Comparison of ENCODE assay signal across 8 cellular contexts in genomic region chr17:49191917-49192741, GRCh38. TPM values are rescaled to one million over a fixed set of nuclear protein-coding genes. Genes with fewer than 3 reads are reported as not detected.
DNase-seq lines count a peak whose midpoint lies in the region; ATAC-seq and TF ChIP-seq lines count a peak whose summit lies in the region.

No MANE protein-coding gene starts in this region.

- POLR2A ChIA-PET in Panc1 (lab: Charles Lee): interaction anchor here (0.5 to 1.1 kb wide), 2 partner anchors 11 to 38 kb away, joined by 13 read pairs; no protein-coding TSS in a partner anchor

- H3K4me1 Mint-ChIP-seq in activated T-cell treated with anti-CD3 and anti-CD28 coated beads, Interleukin-2, amount 50 U/mL, for 72 hours (ENCODE audit: low read depth): peaks cover 53% of the 10 kb centered on the region
- H3K4me1 Mint-ChIP-seq in naive B cell: peaks cover 28 to 38% (median 33%) of the 10 kb centered on the region in 3 donors
- peaks cover 46% of the 10 kb centered on the region for H3K4me1 Mint-ChIP-seq in stimulated activated memory B cell treated with anti-CD40 and anti-IgM and Interleukin-4, amounts not matched to agents 10 μg/mL and 1 μg/mL and 100 μg/mL, for 72 hours

- H3K4me1 ChIP-seq in KMS-11 (ENCODE audit: low read depth, poor library complexity, severe bottlenecking) (peaks cover 10% of the 10 kb centered on the region), Panc1 (ENCODE audit: control insufficient read depth, insufficient read depth, low read length) (peaks cover 14% of the 10 kb centered on the region)

- H3K9ac ChIP-seq in KMS-11: peak overlapping the region; percentile 99

- H3K4me3 Mint-ChIP-seq in activated T-cell treated with anti-CD3 and anti-CD28 coated beads, Interleukin-2, amount 50 U/mL, for 72 hours: peak overlapping the region; percentile 93 to 98
- H3K4me3 Mint-ChIP-seq in naive B cell: peak overlapping the region; percentile 78 to 98 (median 94)
- H3K4me3 Mint-ChIP-seq in stimulated activated memory B cell treated with anti-CD40 and anti-IgM and Interleukin-4, amounts not matched to agents 10 μg/mL and 1 μg/mL and 100 μg/mL, for 72 hours: peak overlapping the region; percentile 87

- no TSS peak for BruUV-seq in Panc1 (replicated peaks; lab: Mats Ljungman, UMichigan)

- no peaks in the 10 kb centered on the region for H3K36me3 Mint-ChIP-seq in activated T-cell treated with anti-CD3 and anti-CD28 coated beads, Interleukin-2, amount 50 U/mL, for 72 hours (ENCODE audit: insufficient read depth in 2 of 2)
- H3K36me3 Mint-ChIP-seq in naive B cell: no peaks in the 10 kb centered on the region
- H3K36me3 Mint-ChIP-seq in stimulated activated memory B cell treated with anti-CD40 and anti-IgM and Interleukin-4, amounts not matched to agents 10 μg/mL and 1 μg/mL and 100 μg/mL, for 72 hours: no peaks in the 10 kb centered on the region

- H3K36me3 ChIP-seq in KMS-11 (ENCODE audit: insufficient read depth) (no peaks in the 10 kb centered on the region), Panc1 (ENCODE audit: control insufficient read depth, insufficient read depth, low read length) (no peaks in the 10 kb centered on the region)

- H3K4me3 ChIP-seq in KMS-11 (IDR thresholded peaks at IDR 0.05; ENCODE audit: insufficient read depth, low read depth, low read length): no peak overlapping the region
- peak overlapping the region; percentile 69 to 82 for H3K4me3 ChIP-seq in Panc1 (ENCODE audit: low read depth in 2 of 2, low read length in 2 of 2)

- ATAC-seq in GM21825 (IDR thresholded peaks at IDR 0.05; ENCODE audit: unreplicated experiment): peak; percentile 40
- peak; percentile 87 for ATAC-seq in Panc1
- ATAC-seq in activated T-cell treated with anti-CD3 and anti-CD28 coated beads, Interleukin-2, amount 50 U/mL, for 72 hours (replicated peaks in 1 of 2): peak; percentile 42 to 72
- ATAC-seq in naive B cell (ENCODE audit: low read depth in 2 of 2): peak; percentile 51 to 52
- ATAC-seq in stimulated activated memory B cell treated with anti-CD40 and anti-IgM and Interleukin-4, amounts not matched to agents 10 μg/mL and 1 μg/mL and 100 μg/mL, for 72 hours: peak; percentile 78

- H3K79me2 ChIP-seq in KMS-11 (ENCODE audit: insufficient read depth, low read depth): no peaks in the 10 kb centered on the region

- no peaks in the 10 kb centered on the region for H3K9me3 Mint-ChIP-seq in activated T-cell treated with anti-CD3 and anti-CD28 coated beads, Interleukin-2, amount 50 U/mL, for 72 hours
- H3K9me3 Mint-ChIP-seq in naive B cell: peaks cover 0 to 4% (median 0%) of the 10 kb centered on the region in 7 donors
- no peaks in the 10 kb centered on the region for H3K9me3 Mint-ChIP-seq in stimulated activated memory B cell treated with anti-CD40 and anti-IgM and Interleukin-4, amounts not matched to agents 10 μg/mL and 1 μg/mL and 100 μg/mL, for 72 hours

- H2AFZ ChIP-seq in KMS-11 (ENCODE audit: low read depth): peak overlapping the region; percentile 68

- H3K27ac Mint-ChIP-seq in activated T-cell treated with anti-CD3 and anti-CD28 coated beads, Interleukin-2, amount 50 U/mL, for 72 hours: peak overlapping the region; percentile 99
- H3K27ac Mint-ChIP-seq in naive B cell: peak overlapping the region; percentile 93 to 100 (median 98)
- H3K27ac Mint-ChIP-seq in stimulated activated memory B cell treated with anti-CD40 and anti-IgM and Interleukin-4, amounts not matched to agents 10 μg/mL and 1 μg/mL and 100 μg/mL, for 72 hours: peak overlapping the region; percentile 99

- CTCF ChIA-PET in Panc1 (lab: Charles Lee): interaction anchor here (0.5 to 0.7 kb wide), 4 partner anchors 29 to 369 kb away, joined by 3 to 4 read pairs (median 4); no protein-coding TSS in a partner anchor

- in situ Hi-C loops in Panc1 (cut with HindIII; ENCODE audit: low pct_unique_long_range_greater_than_20kb, low sequenced_read_pairs): no loop called here

- H4K20me1 ChIP-seq in KMS-11 (ENCODE audit: insufficient read depth): no peaks in the 10 kb centered on the region

- TF ChIP-seq CTCF in KMS-11 (conservative IDR thresholded peaks at IDR 0.05; ENCODE audit: low read depth, low read length) (peak; percentile 60), Panc1 (IDR thresholded peaks at IDR 0.05) (no peak; the same call in 1 of the 2 replicates)

- peak overlapping the region; percentile 70; the same call in 1 of the 2 replicates for H3K4me2 ChIP-seq in KMS-11

- H3K27ac ChIP-seq in KMS-11: peak overlapping the region; percentile 99
- peak overlapping the region; percentile 97 for H3K27ac ChIP-seq in Panc1 (ENCODE audit: low read length)

- peak; percentile 92 for DNase-seq in DMS79 treated with DMSO at 0.1 percent for 48 hours (lab: John Stamatoyannopoulos, UW)
- peak; percentile 90 for DNase-seq in Panc1 (ENCODE audit: low read depth, low spot score)
- peak; percentile 84 to 94 for DNase-seq in activated T-cell treated with anti-CD3 and anti-CD28 coated beads, Interleukin-2, amount 50 U/mL, for 72 hours
- peak; percentile 81 for DNase-seq in fibroblast of gingiva (ENCODE audit: low read depth)
- DNase-seq in naive B cell: peak; percentile 91

- intact Hi-C loops in Panc1 (cut with micrococcal nuclease; ENCODE audit: unreplicated experiment): no loop called here

- H3K27me3 ChIP-seq in KMS-11 (ENCODE audit: insufficient read depth, low read depth) (no peaks in the 10 kb centered on the region), Panc1 (ENCODE audit: control insufficient read depth, insufficient read depth, low read length) (no peaks in the 10 kb centered on the region)

- H3K27me3 Mint-ChIP-seq in activated T-cell treated with anti-CD3 and anti-CD28 coated beads, Interleukin-2, amount 50 U/mL, for 72 hours (ENCODE audit: low read depth): no peaks in the 10 kb centered on the region
- no peaks in the 10 kb centered on the region for H3K27me3 Mint-ChIP-seq in naive B cell
- H3K27me3 Mint-ChIP-seq in stimulated activated memory B cell treated with anti-CD40 and anti-IgM and Interleukin-4, amounts not matched to agents 10 μg/mL and 1 μg/mL and 100 μg/mL, for 72 hours: no peaks in the 10 kb centered on the region

- H3K9me3 ChIP-seq in Panc1 (ENCODE audit: control insufficient read depth, insufficient read depth, low read depth, low read length): no peaks in the 10 kb centered on the region

RNA-seq across cellular contexts. Expression of gene GNGT2, which starts 18.2 kb away (rescaled TPM):
- total RNA-seq in Panc1 (2021; ENCODE audit: unreplicated experiment): not detected
- not detected for polyA plus RNA-seq in Panc1 (2012; ENCODE audit: insufficient read length)
- 10 to 100 TPM; 24.6 to 27.5 TPM for total RNA-seq in activated T-cell treated with anti-CD3 and anti-CD28 coated beads, Interleukin-2, amount 50 U/mL, for 72 hours
- 10 to 100 TPM in 3 of 6 donors, 1 to 10 TPM in 3; 4.5 to 16.0 (median 11.3) TPM for polyA plus RNA-seq in naive B cell (ENCODE audit: low read depth in 6 of 6)

RNA-seq across cellular contexts. Expression of gene ABI3, which starts 18.4 kb away (rescaled TPM):
- total RNA-seq in Panc1 (2021; ENCODE audit: unreplicated experiment): not detected
- not detected for polyA plus RNA-seq in Panc1 (2012; ENCODE audit: insufficient read length)
- 10 to 100 TPM; 27.9 to 32.4 TPM for total RNA-seq in activated T-cell treated with anti-CD3 and anti-CD28 coated beads, Interleukin-2, amount 50 U/mL, for 72 hours
- 10 to 100 TPM in 4 of 6 donors, 1 to 10 TPM in 2; 8.1 to 28.4 (median 18.0) TPM for polyA plus RNA-seq in naive B cell (ENCODE audit: low read depth in 6 of 6)

RNA-seq across cellular contexts. Expression of gene PHOSPHO1, which starts 38.5 kb away (rescaled TPM):
- 0.54 TPM for total RNA-seq in Panc1 (2021; ENCODE audit: unreplicated experiment)
- 0.34 TPM for polyA plus RNA-seq in Panc1 (2012; ENCODE audit: insufficient read length)
- under 1 TPM in 1 of 2 donors, not detected in 1; 0.29 TPM for total RNA-seq in activated T-cell treated with anti-CD3 and anti-CD28 coated beads, Interleukin-2, amount 50 U/mL, for 72 hours
- polyA plus RNA-seq in naive B cell (ENCODE audit: low read depth in 6 of 6): under 1 TPM in 4 of 6 donors, not detected in 2; 0.25 to 0.58 (median 0.31) TPM

RNA-seq across cellular contexts. Expression of gene B4GALNT2, which starts 59.6 kb away (rescaled TPM):
- total RNA-seq in Panc1 (2021; ENCODE audit: unreplicated experiment): not detected
- polyA plus RNA-seq in Panc1 (2012; ENCODE audit: insufficient read length): 0.05 TPM
- not detected for total RNA-seq in activated T-cell treated with anti-CD3 and anti-CD28 coated beads, Interleukin-2, amount 50 U/mL, for 72 hours
- polyA plus RNA-seq in naive B cell (ENCODE audit: low read depth in 6 of 6): not detected

Comparison
In these comparisons a context has a peak if more than half of its experiments do, and no peak if none do; other contexts are left out.
1. RNA of gene GNGT2, which starts 18.2 kb away (total RNA-seq): 24.6 to 27.5 TPM in activated T-cell treated with anti-CD3 and anti-CD28 coated beads, Interleukin-2, amount 50 U/mL, for 72 hours; not detected in Panc1 (single experiment); every median in the first group is over 10 times any median in the second.
2. RNA of gene ABI3, which starts 18.4 kb away (total RNA-seq): 27.9 to 32.4 TPM in activated T-cell treated with anti-CD3 and anti-CD28 coated beads, Interleukin-2, amount 50 U/mL, for 72 hours; not detected in Panc1 (single experiment); every median in the first group is over 10 times any median in the second.
3. Peak in every context shown above with its lines, with median percentiles within 50 percentile points of each other: DNase-seq, ATAC-seq, H3K27ac Mint-ChIP-seq and H3K4me3 Mint-ChIP-seq.